8 cellular contexts compared by ENCODE assay signal in the genomic region with DNA sequence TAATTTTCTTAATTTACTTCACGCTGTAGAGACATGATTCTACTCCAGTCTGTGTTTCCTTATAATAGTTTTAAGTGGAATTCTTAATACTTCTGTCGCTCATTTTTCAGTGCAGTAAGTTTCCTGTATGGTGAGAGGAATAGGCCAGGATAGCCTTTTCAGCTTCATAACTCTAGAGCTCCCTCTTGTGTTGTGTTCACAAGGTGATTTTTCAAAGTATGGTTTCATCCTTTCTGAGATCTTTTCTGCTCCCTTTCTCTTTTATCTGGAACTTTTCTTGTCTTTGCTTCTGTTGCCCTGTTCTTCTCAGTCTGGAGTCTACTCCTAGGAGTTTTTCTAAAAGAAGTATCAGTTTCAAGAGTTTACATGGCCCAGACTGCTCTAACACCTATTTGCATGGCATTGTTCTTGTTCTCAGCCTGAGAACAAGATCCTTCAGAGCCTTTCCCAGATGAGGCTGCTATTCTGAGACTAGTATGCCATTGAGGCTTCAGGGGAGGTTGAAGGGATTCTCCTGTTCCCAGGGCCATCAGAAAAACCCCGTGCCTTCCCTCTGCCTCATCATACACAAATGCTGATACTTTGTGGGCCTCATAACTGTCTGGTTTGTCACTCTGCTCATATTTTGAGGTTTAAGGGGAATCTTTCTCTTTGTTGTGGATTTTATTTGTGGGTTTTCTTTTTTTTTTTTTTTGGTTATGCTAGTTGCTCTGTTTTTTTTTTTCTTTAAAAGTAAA. TPM values are rescaled to one million over a fixed set of nuclear protein-coding genes. Genes with fewer than 3 reads are reported as not detected.
DNase-seq lines count a peak whose midpoint lies in the region; ATAC-seq and TF ChIP-seq lines count a peak whose summit lies in the region.

No MANE protein-coding gene starts in this region.

- no peaks in the 10 kb centered on the region for H3K9me3 ChIP-seq in aorta (ENCODE audit: control insufficient read depth, low read length)

- H3K27me3 ChIP-seq in H7 (ENCODE audit: control insufficient read depth, insufficient read depth, low read length) (no peaks in the 10 kb centered on the region), aorta (ENCODE audit: control insufficient read depth in 1 of 2, insufficient read depth in 2 of 2, low read length in 1 of 2) (no peaks in the 10 kb centered on the region)

- 28 to 32% methylated on average over 3 of the region's 3 CpGs for whole genome bisulfite sequencing in aorta, 2 donors

- ATAC-seq in aorta (ENCODE audit: low FRiP score) (peak; percentile 81), GM21717 (IDR thresholded peaks at IDR 0.05; ENCODE audit: unreplicated experiment) (no peak)

- H3K36me3 ChIP-seq in H7 (replicated peaks; ENCODE audit: control insufficient read depth, insufficient read depth, low read length), result 0 out of 2 replicates have a peak, but pooled peaks cover 2% of the 10 kb centered on the region
- no peaks in the 10 kb centered on the region for H3K36me3 ChIP-seq in aorta (ENCODE audit: control insufficient read depth in 1 of 2, insufficient read depth in 2 of 2, low read length in 1 of 2)

- TF ChIP-seq CTCF in cardiac fibroblast (IDR thresholded peaks at IDR 0.05; ENCODE audit: low read depth, low read length), result peak; percentile 55

- DNase-seq in NCI-H1105 treated with DMSO at 0.1 percent for 48 hours (lab: John Stamatoyannopoulos, UW) (peak; percentile 26), NCI-H1105 (lab: John Stamatoyannopoulos, UW) (no peak), H7 (peak; percentile 35), NCI-H526 treated with DMSO at 0.1 percent for 48 hours (lab: John Stamatoyannopoulos, UW) (peak; percentile 24), cardiac fibroblast (ENCODE audit: low read depth in 2 of 2) (peak; percentile 81 to 84), left kidney (ENCODE audit: low read depth, low spot score) (peak; percentile 59), aorta (no peak)

- H3K27ac ChIP-seq in aorta (ENCODE audit: low read depth in 1 of 2, low read length in 2 of 2), result peak overlapping the region in 1 of 2 donors; percentile 32

- H3K4me3 ChIP-seq in H7 (ENCODE audit: insufficient read depth, low read depth, low read length) (no peak overlapping the region), cardiac fibroblast (replicated peaks in 1 of 2; ENCODE audit: low read depth in 2 of 2, low read length in 2 of 2) (no peak overlapping the region), aorta (ENCODE audit: low read length in 2 of 2) (no peak overlapping the region)

- intact Hi-C loops in aorta (cut with DNase I), result no loop called here

- peaks cover 0 to 2% of the 10 kb centered on the region in 2 donors for H3K4me1 ChIP-seq in aorta (ENCODE audit: control insufficient read depth in 1 of 2, insufficient read depth in 2 of 2, low read length in 2 of 2)

RNA-seq across cellular contexts. Expression of a gene that starts 21.8 kb away (rescaled TPM):
- total RNA-seq in H7 (2014; rRNA removed; shearing (Covaris generic)), result 44.0 and 62.9 TPM in 2 replicates
- 100 to 1,000 TPM; 266 to 451 TPM for total RNA-seq in aorta
- 100 to 1,000 TPM in 1 of 2 donors, 10 to 100 TPM in 1; 76.2 to 240 TPM for polyA plus RNA-seq in aorta

RNA-seq across cellular contexts. Expression of a gene that starts 29.6 kb away (rescaled TPM):
- total RNA-seq in H7 (2014; rRNA removed; shearing (Covaris generic)), result 0.11 TPM in 1 of 2 replicates, not detected in the other
- not detected for total RNA-seq in aorta
- polyA plus RNA-seq in aorta, result 10 to 100 TPM in 1 of 2 donors, under 1 TPM in 1; 0.28 to 10.6 TPM

Comparison
In these comparisons a context has a peak if more than half of its experiments do, and no peak if none do; other contexts are left out.
1. DNase-seq: peak in NCI-H1105 treated with DMSO at 0.1 percent for 48 hours (single experiment), H7 (single experiment), NCI-H526 treated with DMSO at 0.1 percent for 48 hours (single experiment), cardiac fibroblast (2 of 2) and left kidney (single experiment); none in NCI-H1105 (single experiment) and aorta (0 of 2).